In genomic region chr3:71011565-71012287, GRCh38 we compare ENCODE assay signal across 9 cellular contexts.
A peak's percentile ranks its signal among the peaks of the same experiment; 100 is the strongest.
DNase-seq lines count a peak whose midpoint lies in the region; ATAC-seq lines count a peak whose summit lies in the region.
"Had no signal": no experiment of that assay in that cellular context is flagged by ENCODE, and none has a peak within 500 bp of the region (broad histone marks: within the 10 kb centered on the region; RNA-seq: fewer than 3 reads in every experiment).

No MANE protein-coding gene starts in this region.

- peak overlapping the region; percentile 98 for H3K27ac Mint-ChIP-seq in activated naive CD4-positive, alpha-beta T cell treated with anti-CD3 and anti-CD28 coated beads, Interleukin-2, amount 50 U/mL, for 24 hours
- peak overlapping the region; percentile 85 for H3K27ac Mint-ChIP-seq in activated T-helper 1 cell treated with anti-CD3 and anti-CD28 coated beads, Interleukin-12 subunit alpha, Interleukin-12 subunit beta, Interleukin-2, Interleukin-4 antibody, amounts not matched to agents 30 ng/mL and 10 ng/mL and 1 ng/mL, durations not matched to agents 14 hours and 24 hours and 36 hours

- peaks cover 90% of the 10 kb centered on the region for H3K4me1 Mint-ChIP-seq in activated naive CD4-positive, alpha-beta T cell treated with anti-CD3 and anti-CD28 coated beads, Interleukin-2, amount 50 U/mL, for 24 hours
- H3K4me1 Mint-ChIP-seq in activated T-helper 1 cell treated with anti-CD3 and anti-CD28 coated beads, Interleukin-12 subunit alpha, Interleukin-12 subunit beta, Interleukin-2, Interleukin-4 antibody, amounts not matched to agents 30 ng/mL and 10 ng/mL and 1 ng/mL, durations not matched to agents 14 hours and 24 hours and 36 hours (ENCODE audit: low read depth), result peaks cover 61% of the 10 kb centered on the region

- no peak for DNase-seq in activated naive CD4-positive, alpha-beta T cell treated with anti-CD3 and anti-CD28 coated beads, Interleukin-2, amount 50 U/mL, for 16 hours
- DNase-seq in activated T-helper 1 cell treated with anti-CD3 and anti-CD28 coated beads, Interleukin-12 subunit alpha, Interleukin-12 subunit beta, Interleukin-2, Interleukin-4 antibody, amounts not matched to agents 30 ng/mL and 10 ng/mL and 1 ng/mL, durations not matched to agents 14 hours and 24 hours and 36 hours (ENCODE audit: low spot score), result no peak
- DNase-seq in NCI-H82 (lab: John Stamatoyannopoulos, UW) (no peak), anterior cingulate cortex (lab: John Stamatoyannopoulos, UW) (no peak), glomerular visceral epithelial cell (ENCODE audit: extremely low spot score) (no peak), NCI-H345 treated with DMSO at 0.1 percent for 48 hours (lab: John Stamatoyannopoulos, UW; ENCODE audit: unreplicated experiment) (no peak)
- DNase-seq: COR-L47 had no signal

- H3K9me3 Mint-ChIP-seq in activated naive CD4-positive, alpha-beta T cell treated with anti-CD3 and anti-CD28 coated beads, Interleukin-2, amount 50 U/mL, for 24 hours, result peaks cover 4% of the 10 kb centered on the region
- H3K9me3 Mint-ChIP-seq in activated T-helper 1 cell treated with anti-CD3 and anti-CD28 coated beads, Interleukin-12 subunit alpha, Interleukin-12 subunit beta, Interleukin-2, Interleukin-4 antibody, amounts not matched to agents 30 ng/mL and 10 ng/mL and 1 ng/mL, durations not matched to agents 14 hours and 24 hours and 36 hours, result peaks cover 9% of the 10 kb centered on the region

- intact Hi-C loops in activated T-helper 1 cell treated with anti-CD3 and anti-CD28 coated beads, Interleukin-12 subunit alpha, Interleukin-12 subunit beta, Interleukin-2, Interleukin-4 antibody, amounts not matched to agents 30 ng/mL and 10 ng/mL and 1 ng/mL, durations not matched to agents 14 hours and 24 hours and 36 hours (cut with micrococcal nuclease), result loop anchor here (1.0 to 5.0 kb wide), 8 partner anchors 21 to 481 kb away; no protein-coding TSS in a partner anchor

- peak; percentile 25 for ATAC-seq in HG03280 (IDR thresholded peaks at IDR 0.05; ENCODE audit: unreplicated experiment)

- peaks cover 36% of the 10 kb centered on the region for H3K36me3 Mint-ChIP-seq in activated naive CD4-positive, alpha-beta T cell treated with anti-CD3 and anti-CD28 coated beads, Interleukin-2, amount 50 U/mL, for 24 hours
- peaks cover 40% of the 10 kb centered on the region for H3K36me3 Mint-ChIP-seq in activated T-helper 1 cell treated with anti-CD3 and anti-CD28 coated beads, Interleukin-12 subunit alpha, Interleukin-12 subunit beta, Interleukin-2, Interleukin-4 antibody, amounts not matched to agents 30 ng/mL and 10 ng/mL and 1 ng/mL, durations not matched to agents 14 hours and 24 hours and 36 hours (ENCODE audit: low read depth)

- H3K27me3 Mint-ChIP-seq in activated naive CD4-positive, alpha-beta T cell treated with anti-CD3 and anti-CD28 coated beads, Interleukin-2, amount 50 U/mL, for 24 hours, result no peaks in the 10 kb centered on the region
- H3K27me3 Mint-ChIP-seq in activated T-helper 1 cell treated with anti-CD3 and anti-CD28 coated beads, Interleukin-12 subunit alpha, Interleukin-12 subunit beta, Interleukin-2, Interleukin-4 antibody, amounts not matched to agents 30 ng/mL and 10 ng/mL and 1 ng/mL, durations not matched to agents 14 hours and 24 hours and 36 hours (ENCODE audit: insufficient read depth), result no peaks in the 10 kb centered on the region

- peak overlapping the region; percentile 66 for H3K4me3 Mint-ChIP-seq in activated naive CD4-positive, alpha-beta T cell treated with anti-CD3 and anti-CD28 coated beads, Interleukin-2, amount 50 U/mL, for 24 hours
- peak overlapping the region; percentile 66 for H3K4me3 Mint-ChIP-seq in activated T-helper 1 cell treated with anti-CD3 and anti-CD28 coated beads, Interleukin-12 subunit alpha, Interleukin-12 subunit beta, Interleukin-2, Interleukin-4 antibody, amounts not matched to agents 30 ng/mL and 10 ng/mL and 1 ng/mL, durations not matched to agents 14 hours and 24 hours and 36 hours
